In the genomic region with DNA sequence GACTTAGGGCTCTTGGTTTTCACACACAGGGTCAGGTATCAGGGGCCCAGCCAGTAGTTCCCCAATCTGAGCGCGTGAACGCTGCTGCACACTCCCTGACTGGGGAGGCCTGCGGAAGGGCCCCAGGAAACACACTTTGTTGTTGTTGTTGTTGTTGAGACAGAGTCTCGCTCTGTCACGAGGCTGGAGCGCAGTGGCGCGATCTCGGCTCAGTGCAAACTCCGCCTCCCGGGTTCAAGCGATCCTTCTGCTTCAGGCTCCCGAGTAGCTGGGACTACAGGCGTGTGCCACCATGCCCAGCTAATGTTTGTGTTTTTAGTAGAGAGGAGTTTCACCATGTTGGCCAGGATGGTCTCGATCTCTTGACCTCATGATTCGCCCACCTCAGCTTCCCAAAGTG, we compare ENCODE assay signal across 27 cellular contexts.
DNase-seq lines count a peak whose midpoint lies in the region; ATAC-seq, FAIRE-seq and TF ChIP-seq lines count a peak whose summit lies in the region.
"Had no signal": no experiment of that assay in that cellular context is flagged by ENCODE, and none has a peak within 500 bp of the region (broad histone marks: within the 10 kb centered on the region; RNA-seq: fewer than 3 reads in every experiment).

No MANE protein-coding gene starts in this region.

- no peak overlapping the region for H3K4me3 Mint-ChIP-seq in Caco-2 (ENCODE audit: unreplicated experiment)
- no peak overlapping the region for H3K4me3 Mint-ChIP-seq in HFFc6
- H3K4me3 Mint-ChIP-seq: CD14-positive monocyte; CD8-positive, alpha-beta memory T cell had no signal

- H3K27me3 Mint-ChIP-seq in Caco-2 (ENCODE audit: insufficient read depth, unreplicated experiment): no peaks in the 10 kb centered on the region
- peaks cover 33% of the 10 kb centered on the region for H3K27me3 Mint-ChIP-seq in HFFc6 (ENCODE audit: insufficient read depth)

- no peaks in the 10 kb centered on the region for H3K9me3 Mint-ChIP-seq in Caco-2 (ENCODE audit: unreplicated experiment)
- no peaks in the 10 kb centered on the region for H3K9me3 Mint-ChIP-seq in HFFc6
- H3K9me3 Mint-ChIP-seq: CD14-positive monocyte; CD8-positive, alpha-beta memory T cell had no signal

- H3K27me3 ChIP-seq in Caco-2 (replicated peaks; ENCODE audit: control insufficient read depth, insufficient read depth, low read length) (no peaks in the 10 kb centered on the region), colonic mucosa (no peaks in the 10 kb centered on the region), liver (ENCODE audit: control insufficient read depth in 4 of 4, insufficient read depth in 4 of 4, low read length in 3 of 4) (no peaks in the 10 kb centered on the region), pancreas (no peaks in the 10 kb centered on the region)
- H3K27me3 ChIP-seq: BE2C had no signal

- H3K27ac ChIP-seq in colonic mucosa: peak overlapping the region; percentile 95
- H3K27ac ChIP-seq in liver (ENCODE audit: low read depth in 1 of 2, low read length in 2 of 2): peak overlapping the region; percentile 89 to 95
- peak overlapping the region; percentile 58 to 87 (median 82) for H3K27ac ChIP-seq in pancreas
- H3K27ac ChIP-seq: 22Rv1, RWPE1 had no signal

- intact Hi-C loops in Caco-2 (cut with micrococcal nuclease; ENCODE audit: unreplicated experiment): loop anchor here (1.0 to 10.0 kb wide), 6 partner anchors 11 to 1594 kb away; partner anchors contain the start of gene MTIF3
- intact Hi-C loops in colonic mucosa (cut with DNase I): loop anchor here (10.0 kb wide), 1 partner anchor 1024 kb away; no protein-coding TSS in a partner anchor
- intact Hi-C loops in pancreas (cut with DNase I): no loop called here

- H3K4me3 ChIP-seq in Caco-2 (ENCODE audit: low read depth, low read length) (no peak overlapping the region), colonic mucosa (no peak overlapping the region), liver (ENCODE audit: low read depth in 1 of 3, low read length in 3 of 3) (no peak overlapping the region), pancreas (no peak overlapping the region)
- H3K4me3 ChIP-seq: K562 had no signal

- no peaks in the 10 kb centered on the region for H3K9me3 ChIP-seq in Caco-2
- no peaks in the 10 kb centered on the region for H3K9me3 ChIP-seq in colonic mucosa
- no peaks in the 10 kb centered on the region for H3K9me3 ChIP-seq in liver (ENCODE audit: control insufficient read depth in 4 of 4, low read length in 3 of 4)
- no peaks in the 10 kb centered on the region for H3K9me3 ChIP-seq in pancreas
- H3K9me3 ChIP-seq: BE2C had no signal

- DNase-seq in Caco-2: no peak
- peak; percentile 60 for DNase-seq in colonic mucosa
- peak in 1 of 6 donors; percentile 47 for DNase-seq in pancreas
- no peak for DNase-seq in omental fat pad (ENCODE audit: low spot score)
- no peak for DNase-seq in NCI-H2029 (lab: John Stamatoyannopoulos, UW)
- no peak for DNase-seq in stimulated activated CD8-positive, alpha-beta memory T cell treated with anti-CD3 and anti-CD28 coated beads, Interleukin-4, amount 100 ng/mL, for 48 hours
- DNase-seq in HFFc6: no peak
- DNase-seq: BE2C; CD8-positive, alpha-beta memory T cell; DMS153; DND-41; H7; NCI-H1105; NCI-H1436 treated with DMSO at 0.1 percent for 48 hours; NCI-H187 treated with DMSO at 0.1 percent for 48 hours; NCI-H2107; NCI-H446; NCI-H524 treated with DMSO at 0.1 percent for 48 hours; NCI-H774; PC-3; SHP77 had no signal

- TF ChIP-seq RAD21 in liver (IDR thresholded peaks at IDR 0.05): no peak

- ATAC-seq in pancreas (no peak), omental fat pad (ENCODE audit: low FRiP score) (no peak)
- ATAC-seq: K562, PC-3 had no signal

- H3K4me1 Mint-ChIP-seq in Caco-2 (ENCODE audit: low read depth, unreplicated experiment) (peaks cover 47% of the 10 kb centered on the region), HFFc6 (ENCODE audit: low read depth) (peaks cover 6% of the 10 kb centered on the region; the same call in 1 of the 2 replicates)
- H3K4me1 Mint-ChIP-seq: CD14-positive monocyte; CD8-positive, alpha-beta memory T cell had no signal

- CTCF ChIA-PET in Caco-2 (lab: Charles Lee): interaction anchor here (0.9 to 3.9 kb wide), 9 partner anchors 10 to 411 kb away, joined by 3 to 59 read pairs (median 8); no protein-coding TSS in a partner anchor

- no peak for TF ChIP-seq CTCF in Caco-2 (IDR thresholded peaks at IDR 0.05; ENCODE audit: insufficient read depth in 1 of 2, low read depth in 1 of 2, low read length in 1 of 2, severe bottlenecking in 1 of 2, unreplicated experiment in 1 of 2)
- no peak for TF ChIP-seq CTCF in colonic mucosa (IDR thresholded peaks at IDR 0.05)
- no peak for TF ChIP-seq CTCF in liver (IDR thresholded peaks at IDR 0.05; ENCODE audit: low read depth, low read length, missing input control)
- TF ChIP-seq CTCF in pancreas (IDR thresholded peaks at IDR 0.05): no peak
- TF ChIP-seq CTCF in omental fat pad (IDR thresholded peaks at IDR 0.05): no peak
- TF ChIP-seq CTCF in HFFc6 (IDR thresholded peaks at IDR 0.05): no peak

- H3K36me3 Mint-ChIP-seq in Caco-2 (ENCODE audit: insufficient read depth, unreplicated experiment): peaks cover 16% of the 10 kb centered on the region
- no peaks in the 10 kb centered on the region for H3K36me3 Mint-ChIP-seq in HFFc6 (ENCODE audit: low read depth)
- H3K36me3 Mint-ChIP-seq: CD14-positive monocyte; CD8-positive, alpha-beta memory T cell had no signal

- POLR2A ChIA-PET in Caco-2 (lab: Charles Lee): interaction anchor here (0.6 to 1.4 kb wide), 5 partner anchors 11 to 1007 kb away, joined by 5 to 24 read pairs (median 11); no protein-coding TSS in a partner anchor

- peak overlapping the region; percentile 97 for H3K27ac Mint-ChIP-seq in Caco-2 (ENCODE audit: unreplicated experiment)
- H3K27ac Mint-ChIP-seq in HFFc6: no peak overlapping the region
- H3K27ac Mint-ChIP-seq: CD14-positive monocyte; CD8-positive, alpha-beta memory T cell had no signal

- WGBS in liver: 77% methylated on average over 17 of the region's 17 CpGs
- 87 to 90% methylated on average over 17 of the region's 17 CpGs for WGBS in pancreas, 2 donors

- peak overlapping the region; percentile 41 to 84 for H3K9ac ChIP-seq in colonic mucosa (ENCODE audit: low read depth in 2 of 2, low read length in 2 of 2)
- peak overlapping the region in 1 of 2 donors; percentile 64 for H3K9ac ChIP-seq in liver (ENCODE audit: low read depth in 1 of 2, low read length in 2 of 2)

- H3K36me3 ChIP-seq in Caco-2 (ENCODE audit: control insufficient read depth, insufficient read depth, low read length) (0 out of 2 replicates have a peak, but pooled peaks cover 2% of the 10 kb centered on the region), colonic mucosa (no peaks in the 10 kb centered on the region), liver (ENCODE audit: control insufficient read depth in 4 of 4, insufficient read depth in 3 of 4, low read depth in 1 of 4, low read length in 3 of 4) (no peaks in the 10 kb centered on the region), pancreas (no peaks in the 10 kb centered on the region)
- H3K36me3 ChIP-seq: BE2C had no signal

- FAIRE-seq in pancreas (lab: Jason Lieb, UNC): no peak
- FAIRE-seq: GM18507, K562 had no signal

- H3K4me1 ChIP-seq in Caco-2 (peaks cover 82% of the 10 kb centered on the region), colonic mucosa (peaks cover 15% of the 10 kb centered on the region), liver (ENCODE audit: control insufficient read depth in 4 of 4, insufficient read depth in 4 of 4, low read length in 3 of 4) (peaks cover 5 to 26% (median 19%) of the 10 kb centered on the region in 4 donors), pancreas (peaks cover 28 to 34% (median 31%) of the 10 kb centered on the region in 3 donors)
- H3K4me1 ChIP-seq: BE2C had no signal

- TSS peak; percentile 30 for BruUV-seq in Caco-2 (replicated peaks; lab: Mats Ljungman, UMichigan)

TF ChIP-seq in liver, 16 proteins besides CTCF, POLR2A, EP300 and RAD21:
- TF ChIP-seq HNF4G (IDR thresholded peaks at IDR 0.05) (no peak), GABPA (IDR thresholded peaks at IDR 0.05 in 1 of 2, conservative IDR thresholded peaks at IDR 0.05 in 1 of 2) (no peak), YY1 (IDR thresholded peaks at IDR 0.05) (no peak), SP1 (IDR thresholded peaks at IDR 0.05) (no peak)

Comparison
In these comparisons a context has a peak if more than half of its experiments do, and no peak if none do; other contexts are left out.
1. intact Hi-C loops: an anchor here in Caco-2 (1.0 to 10.0 kb wide) and colonic mucosa (10.0 kb wide); none called in pancreas.